In the genomic region with DNA sequence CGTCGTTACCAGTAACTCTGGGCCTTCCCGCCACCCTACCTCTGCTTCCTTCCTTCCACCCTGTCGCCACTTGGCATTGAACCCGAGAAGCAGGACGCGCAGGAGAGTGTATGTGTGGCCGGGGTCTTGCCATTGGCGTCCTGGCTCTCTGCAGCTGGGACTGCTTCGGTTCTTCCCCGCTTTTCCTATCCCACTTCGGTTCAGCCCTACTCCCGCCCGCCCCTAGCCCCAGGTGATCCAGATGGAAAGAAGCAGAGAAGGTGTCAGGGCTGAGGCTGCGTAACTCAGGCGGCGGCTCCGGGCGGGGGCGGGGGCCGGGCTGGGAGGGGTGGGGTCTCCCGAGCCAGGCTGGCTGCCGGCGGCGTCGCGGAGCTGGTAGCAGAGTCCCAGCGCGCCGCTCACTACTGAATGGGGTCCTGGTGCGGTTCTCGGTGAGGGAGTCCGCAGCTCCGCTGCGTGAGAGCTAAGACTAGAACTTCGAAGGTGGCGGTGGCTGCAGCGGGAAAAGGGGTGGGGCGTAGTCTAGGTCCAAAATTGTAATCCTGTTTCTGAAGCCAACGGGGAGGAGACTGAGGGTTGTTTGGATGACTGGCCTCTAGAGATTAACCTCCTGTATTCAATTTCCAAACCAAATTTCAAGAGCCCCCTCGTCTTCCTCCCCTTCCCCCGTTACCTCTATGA, we compare ENCODE assay signal across 8 cellular contexts. TPM values are rescaled to one million over a fixed set of nuclear protein-coding genes. Genes with fewer than 3 reads are reported as not detected.
DNase-seq lines count a peak whose midpoint lies in the region; ATAC-seq and TF ChIP-seq lines count a peak whose summit lies in the region.

No MANE protein-coding gene starts in this region.

- WGBS in gastroesophageal sphincter (ENCODE audit: low coverage in 1 of 2), 2 donors: 0 to 2% methylated on average over 2 to 12 of the region's 42 CpGs

- H3K36me3 ChIP-seq in gastroesophageal sphincter: no peaks in the 10 kb centered on the region

- H3K9me3 Mint-ChIP-seq in activated B cell treated with CpG ODN at 0.5 μM for 24 hours: no peaks in the 10 kb centered on the region

- POLR2A ChIA-PET in activated B cell treated with CpG ODN at 0.5 μM for 24 hours (lab: Charles Lee): no interaction called here

- peaks cover 0 to 50% (median 2%) of the 10 kb centered on the region in 3 donors for H3K4me1 ChIP-seq in gastroesophageal sphincter

- no peaks in the 10 kb centered on the region for H3K36me3 Mint-ChIP-seq in activated B cell treated with CpG ODN at 0.5 μM for 24 hours (ENCODE audit: low read depth)

- CTCF ChIA-PET in activated B cell treated with CpG ODN at 0.5 μM for 24 hours (lab: Charles Lee): no interaction called here

- H3K27ac Mint-ChIP-seq in activated B cell treated with CpG ODN at 0.5 μM for 24 hours: no peak overlapping the region

- TF ChIP-seq CTCF in activated B cell treated with CpG ODN at 0.5 μM for 24 hours (IDR thresholded peaks at IDR 0.05) (no peak), gastroesophageal sphincter (IDR thresholded peaks at IDR 0.05) (no peak), omental fat pad (IDR thresholded peaks at IDR 0.05) (no peak)

- H3K27me3 Mint-ChIP-seq in activated B cell treated with CpG ODN at 0.5 μM for 24 hours: peaks cover 17% of the 10 kb centered on the region

- DNase-seq in NCI-H510A treated with DMSO at 0.1 percent for 48 hours (lab: John Stamatoyannopoulos, UW) (peak; percentile 18), NCI-H510A (lab: John Stamatoyannopoulos, UW) (no peak), activated B cell treated with CpG ODN at 0.5 μM for 24 hours (peak; percentile 16), omental fat pad (ENCODE audit: low spot score) (no peak), COLO829 (ENCODE audit: low spot score) (no peak)

- ATAC-seq in activated B cell treated with CpG ODN at 0.5 μM for 24 hours (ENCODE audit: low read depth): peak; percentile 19
- peak; percentile 56 for ATAC-seq in gastroesophageal sphincter
- peak; percentile 66 for ATAC-seq in omental fat pad (ENCODE audit: low FRiP score)
- no peak for ATAC-seq in HG03108 (IDR thresholded peaks at IDR 0.05; ENCODE audit: unreplicated experiment)
- no peak for ATAC-seq in HG02610 (IDR thresholded peaks at IDR 0.05; ENCODE audit: unreplicated experiment)

- H3K27ac ChIP-seq in gastroesophageal sphincter: peak overlapping the region; percentile 2 to 83 (median 73)

- intact Hi-C loops in activated B cell treated with CpG ODN at 0.5 μM for 24 hours (cut with micrococcal nuclease): loop anchor here (5.0 to 10.0 kb wide), 2 partner anchors 368 to 1481 kb away; a partner anchor contains a TSS

- H3K4me1 Mint-ChIP-seq in activated B cell treated with CpG ODN at 0.5 μM for 24 hours: peaks cover 29% of the 10 kb centered on the region

- no peaks in the 10 kb centered on the region for H3K9me3 ChIP-seq in gastroesophageal sphincter

- no peak for TF ChIP-seq EP300 in gastroesophageal sphincter (IDR thresholded peaks at IDR 0.05)

- H3K4me3 Mint-ChIP-seq in activated B cell treated with CpG ODN at 0.5 μM for 24 hours: peak overlapping the region; percentile 85

- TF ChIP-seq POLR2A in gastroesophageal sphincter (IDR thresholded peaks at IDR 0.05): peak in 1 of 2 donors; percentile 26

- peaks cover 10% of the 10 kb centered on the region for H3K27me3 ChIP-seq in gastroesophageal sphincter

- H3K4me3 ChIP-seq in gastroesophageal sphincter: peak overlapping the region; percentile 43 to 68

RNA-seq across cellular contexts. Expression of a gene that starts 1.3 kb away (rescaled TPM):
- total RNA-seq in activated B cell treated with CpG ODN at 0.5 μM for 24 hours (0.15 and 0.29 TPM in 2 replicates), gastroesophageal sphincter (1 to 10 TPM; 2.7 to 7.0 (median 3.7) TPM), omental fat pad (1 to 10 TPM; 1.9 to 8.4 (median 2.7) TPM)

Comparison
In these comparisons a context has a peak if more than half of its experiments do, and no peak if none do; other contexts are left out.
1. DNase-seq: peak in NCI-H510A treated with DMSO at 0.1 percent for 48 hours (single experiment) and activated B cell treated with CpG ODN at 0.5 μM for 24 hours (single experiment); none in NCI-H510A (single experiment), omental fat pad (single experiment) and COLO829 (single experiment).
2. ATAC-seq: peak in activated B cell treated with CpG ODN at 0.5 μM for 24 hours (single experiment), gastroesophageal sphincter (single experiment) and omental fat pad (single experiment); none in HG03108 (single experiment) and HG02610 (single experiment).